In the genomic region with DNA sequence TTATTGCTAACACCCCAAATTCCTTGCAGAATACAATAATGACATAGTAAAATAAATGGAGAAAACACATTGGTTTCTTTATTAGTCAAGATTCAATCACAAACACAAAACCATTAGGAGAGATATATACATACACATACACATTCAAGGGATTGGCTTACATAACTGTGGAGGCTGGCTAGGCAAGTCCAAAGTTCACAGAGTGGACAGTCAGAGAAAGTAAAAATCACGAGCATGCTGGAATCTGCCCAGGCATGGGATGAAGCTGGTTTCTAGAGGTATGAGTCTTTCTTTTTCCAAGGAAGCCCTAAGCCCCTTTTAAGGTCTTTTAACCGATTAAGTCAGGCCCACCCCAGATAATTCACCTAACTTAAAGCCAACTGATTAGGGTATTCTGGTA, we compare ENCODE assay signal across 32 cellular contexts. TPM values are rescaled to one million over a fixed set of nuclear protein-coding genes. Genes with fewer than 3 reads are reported as not detected.
"Had no signal": no experiment of that assay in that cellular context is flagged by ENCODE, and none has a peak within 500 bp of the region (broad histone marks: within the 10 kb centered on the region; RNA-seq: fewer than 3 reads in every experiment).

No MANE protein-coding gene starts in this region.

- H3K27ac ChIP-seq: brain microvascular endothelial cell, coronary artery, dorsolateral prefrontal cortex, esophagus muscularis mucosa, foreskin keratinocyte, gastrocnemius medialis, WERI-Rb-1 had no signal

- DNase-seq: activated B cell treated with CpG ODN at 0.5 μM for 24 hours; activated CD4-positive, alpha-beta T cell treated with anti-CD3 and anti-CD28 coated beads for 48 hours; activated CD4-positive, alpha-beta T cell treated with anti-CD3 and anti-CD28 coated beads, Interleukin-2, amount 50 U/mL, for 1 hour; activated CD4-positive, alpha-beta T cell treated with anti-CD3 and anti-CD28 coated beads, Interleukin-2, amount 50 U/mL, for 48 hours; activated CD8-positive, alpha-beta memory T cell treated with anti-CD3 and anti-CD28 coated beads for 24 hours; activated CD8-positive, alpha-beta T cell treated with anti-CD3 and anti-CD28 coated beads for 36 hours; activated effector memory CD4-positive, alpha-beta T cell treated with Interleukin-2 at 50 U/mL for 16 hours; activated gamma-delta T cell treated with Interleukin-2 at 50 U/mL for 16 hours; activated naive CD4-positive, alpha-beta T cell treated with anti-CD3 and anti-CD28 coated beads, Interleukin-2, amount 50 U/mL, for 16 hours; activated naive CD4-positive, alpha-beta T cell treated with Interleukin-2 at 50 U/mL for 16 hours; activated T-cell treated with anti-CD3 and anti-CD28 coated beads, Interleukin-2, amount 50 U/mL, for 4 hours; amniotic stem cell; anterior cingulate cortex; brain microvascular endothelial cell; dorsolateral prefrontal cortex; effector memory CD8-positive, alpha-beta T cell; erythroblast; foreskin keratinocyte; gastrocnemius medialis; glutamatergic neuron; T-helper 1 cell; T-helper 17 cell; T1000; WERI-Rb-1 had no signal

- H3K9me3 ChIP-seq: esophagus muscularis mucosa, gastrocnemius medialis had no signal

- H3K27me3 ChIP-seq: brain microvascular endothelial cell, esophagus muscularis mucosa, foreskin keratinocyte, gastrocnemius medialis had no signal

- H3K4me1 ChIP-seq: esophagus muscularis mucosa, foreskin keratinocyte, gastrocnemius medialis had no signal

- H3K36me3 ChIP-seq: brain microvascular endothelial cell, esophagus muscularis mucosa, gastrocnemius medialis, WERI-Rb-1 had no signal

- ATAC-seq: activated CD4-positive, CD25-positive, alpha-beta regulatory T cell treated with anti-CD3 and anti-CD28 coated beads, Interleukin-2, amount 50 U/mL, for 24 hours; activated CD8-positive, alpha-beta T cell treated with anti-CD3 and anti-CD28 coated beads for 36 hours; activated T-cell treated with anti-CD3 and anti-CD28 coated beads, Interleukin-2, amount 50 U/mL, for 4 hours; activated T-helper 17 cell treated with anti-CD3 and anti-CD28 coated beads, Interleukin-2, amount 50 U/mL, for 72 hours; effector memory CD8-positive, alpha-beta T cell; foreskin keratinocyte; gastrocnemius medialis; T-helper 17 cell had no signal

- H3K4me3 ChIP-seq: coronary artery, dorsolateral prefrontal cortex, esophagus muscularis mucosa, gastrocnemius medialis had no signal

RNA-seq across cellular contexts. Expression of gene OR56B1, which starts 13.6 kb away (rescaled TPM):
- total RNA-seq: activated T-cell treated with anti-CD3 and anti-CD28 coated beads, Interleukin-2, amount 50 U/mL, for 4 hours; astrocyte; bronchial epithelial cell; cardiac septum; cerebellum; esophagus muscularis mucosa; foreskin keratinocyte; gastrocnemius medialis had no signal

RNA-seq across cellular contexts. Expression of gene OR52N4, which starts 31.4 kb away (rescaled TPM):
- total RNA-seq: activated T-cell treated with anti-CD3 and anti-CD28 coated beads, Interleukin-2, amount 50 U/mL, for 4 hours; astrocyte; bronchial epithelial cell; cardiac septum; cerebellum; esophagus muscularis mucosa; foreskin keratinocyte; gastrocnemius medialis had no signal
